ENCODE assay signal across 1 cellular context in genomic region chr19:54262066-54262465, GRCh38.
TF ChIP-seq lines count a peak whose summit lies in the region.

No MANE protein-coding gene starts in this region.

TF ChIP-seq in HepG2, 621 proteins besides CTCF, POLR2A, EP300 and RAD21:
- TF ChIP-seq ZBTB21 (CRISPR knock-in tag; IDR thresholded peaks at IDR 0.05), result no peak
- TF ChIP-seq MTA3 (CRISPR knock-in tag; IDR thresholded peaks at IDR 0.05), result no peak
- no peak for TF ChIP-seq ZNF260 (CRISPR knock-in tag; IDR thresholded peaks at IDR 0.05; ENCODE audit: borderline replicate concordance, low read depth)
- TF ChIP-seq ZNF550 (CRISPR knock-in tag; IDR thresholded peaks at IDR 0.05; ENCODE audit: borderline replicate concordance), result no peak
- TF ChIP-seq, protein P1, sequence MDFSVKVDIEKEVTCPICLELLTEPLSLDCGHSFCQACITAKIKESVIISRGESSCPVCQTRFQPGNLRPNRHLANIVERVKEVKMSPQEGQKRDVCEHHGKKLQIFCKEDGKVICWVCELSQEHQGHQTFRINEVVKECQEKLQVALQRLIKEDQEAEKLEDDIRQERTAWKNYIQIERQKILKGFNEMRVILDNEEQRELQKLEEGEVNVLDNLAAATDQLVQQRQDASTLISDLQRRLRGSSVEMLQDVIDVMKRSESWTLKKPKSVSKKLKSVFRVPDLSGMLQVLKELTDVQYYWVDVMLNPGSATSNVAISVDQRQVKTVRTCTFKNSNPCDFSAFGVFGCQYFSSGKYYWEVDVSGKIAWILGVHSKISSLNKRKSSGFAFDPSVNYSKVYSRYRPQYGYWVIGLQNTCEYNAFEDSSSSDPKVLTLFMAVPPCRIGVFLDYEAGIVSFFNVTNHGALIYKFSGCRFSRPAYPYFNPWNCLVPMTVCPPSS (IDR thresholded peaks at IDR 0.05), result no peak
- TF ChIP-seq, protein P2, sequence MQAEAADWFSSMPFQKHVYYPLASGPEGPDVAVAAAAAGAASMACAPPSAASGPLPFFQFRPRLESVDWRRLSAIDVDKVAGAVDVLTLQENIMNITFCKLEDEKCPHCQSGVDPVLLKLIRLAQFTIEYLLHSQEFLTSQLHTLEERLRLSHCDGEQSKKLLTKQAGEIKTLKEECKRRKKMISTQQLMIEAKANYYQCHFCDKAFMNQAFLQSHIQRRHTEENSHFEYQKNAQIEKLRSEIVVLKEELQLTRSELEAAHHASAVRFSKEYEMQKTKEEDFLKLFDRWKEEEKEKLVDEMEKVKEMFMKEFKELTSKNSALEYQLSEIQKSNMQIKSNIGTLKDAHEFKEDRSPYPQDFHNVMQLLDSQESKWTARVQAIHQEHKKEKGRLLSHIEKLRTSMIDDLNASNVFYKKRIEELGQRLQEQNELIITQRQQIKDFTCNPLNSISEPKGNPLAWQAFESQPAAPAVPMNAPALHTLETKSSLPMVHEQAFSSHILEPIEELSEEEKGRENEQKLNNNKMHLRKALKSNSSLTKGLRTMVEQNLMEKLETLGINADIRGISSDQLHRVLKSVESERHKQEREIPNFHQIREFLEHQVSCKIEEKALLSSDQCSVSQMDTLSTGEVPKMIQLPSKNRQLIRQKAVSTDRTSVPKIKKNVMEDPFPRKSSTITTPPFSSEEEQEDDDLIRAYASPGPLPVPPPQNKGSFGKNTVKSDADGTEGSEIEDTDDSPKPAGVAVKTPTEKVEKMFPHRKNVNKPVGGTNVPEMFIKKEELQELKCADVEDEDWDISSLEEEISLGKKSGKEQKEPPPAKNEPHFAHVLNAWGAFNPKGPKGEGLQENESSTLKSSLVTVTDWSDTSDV (CRISPR knock-in tag; IDR thresholded peaks at IDR 0.05), result no peak
- TF ChIP-seq ZNF691 (CRISPR knock-in tag; IDR thresholded peaks at IDR 0.05; ENCODE audit: borderline replicate concordance, low read depth), result no peak
- TF ChIP-seq ATRX (CRISPR knock-in tag; IDR thresholded peaks at IDR 0.05; ENCODE audit: borderline replicate concordance), result no peak
- no peak for TF ChIP-seq ZNF207 (IDR thresholded peaks at IDR 0.05; ENCODE audit: borderline replicate concordance)
- no peak for TF ChIP-seq ZNF414 (CRISPR knock-in tag; IDR thresholded peaks at IDR 0.05)
- TF ChIP-seq NCOA5 (CRISPR knock-in tag; IDR thresholded peaks at IDR 0.05), result no peak
- no peak for TF ChIP-seq KAT2B (IDR thresholded peaks at IDR 0.05; ENCODE audit: borderline replicate concordance, low read depth, low read length)
- TF ChIP-seq CBFB (CRISPR knock-in tag; IDR thresholded peaks at IDR 0.05), result no peak
- TF ChIP-seq ZNF3 (CRISPR knock-in tag; IDR thresholded peaks at IDR 0.05), result no peak
- TF ChIP-seq CHD2 (IDR thresholded peaks at IDR 0.05; ENCODE audit: low read depth, low read length), result no peak
- TF ChIP-seq, protein P3, sequence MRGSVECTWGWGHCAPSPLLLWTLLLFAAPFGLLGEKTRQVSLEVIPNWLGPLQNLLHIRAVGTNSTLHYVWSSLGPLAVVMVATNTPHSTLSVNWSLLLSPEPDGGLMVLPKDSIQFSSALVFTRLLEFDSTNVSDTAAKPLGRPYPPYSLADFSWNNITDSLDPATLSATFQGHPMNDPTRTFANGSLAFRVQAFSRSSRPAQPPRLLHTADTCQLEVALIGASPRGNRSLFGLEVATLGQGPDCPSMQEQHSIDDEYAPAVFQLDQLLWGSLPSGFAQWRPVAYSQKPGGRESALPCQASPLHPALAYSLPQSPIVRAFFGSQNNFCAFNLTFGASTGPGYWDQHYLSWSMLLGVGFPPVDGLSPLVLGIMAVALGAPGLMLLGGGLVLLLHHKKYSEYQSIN (CRISPR knock-in tag; IDR thresholded peaks at IDR 0.05; ENCODE audit: borderline replicate concordance), result no peak
- TF ChIP-seq ZNF230 (CRISPR knock-in tag; IDR thresholded peaks at IDR 0.05), result no peak
- TF ChIP-seq PBX2 (CRISPR knock-in tag; IDR thresholded peaks at IDR 0.05), result no peak
